9 cellular contexts compared by ENCODE assay signal in genomic region chr1:160954158-160955104, GRCh38. TPM values are rescaled to one million over a fixed set of nuclear protein-coding genes. Genes with fewer than 3 reads are reported as not detected.
A peak's percentile ranks its signal among the peaks of the same experiment; 100 is the strongest.
DNase-seq lines count a peak whose midpoint lies in the region; ATAC-seq and TF ChIP-seq lines count a peak whose summit lies in the region.
"Had no signal": no experiment of that assay in that cellular context is flagged by ENCODE, and none has a peak within 500 bp of the region (broad histone marks: within the 10 kb centered on the region; RNA-seq: fewer than 3 reads in every experiment).

TSS of gene ITLN2 (minus strand) at chr1:160954809. CDS start at chr1:160954741, 68 bp downstream.

- H3K27me3 Mint-ChIP-seq in activated B cell treated with CpG ODN at 0.5 μM for 24 hours (no peaks in the 10 kb centered on the region), natural killer cell (ENCODE audit: low read depth in 2 of 2) (peaks cover 3 to 11% of the 10 kb centered on the region in 2 donors)

- H3K4me3 Mint-ChIP-seq in activated B cell treated with CpG ODN at 0.5 μM for 24 hours (no peak within 1 kb of the TSS), natural killer cell (no peak within 1 kb of the TSS)

- CTCF ChIA-PET in activated B cell treated with CpG ODN at 0.5 μM for 24 hours (lab: Charles Lee), result interaction anchor here (0.6 to 7.7 kb wide), 26 partner anchors 9 to 526 kb away, joined by 3 to 146 read pairs (median 5); partner anchors contain the start of gene SLAMF1

- peaks cover 7% of the 10 kb centered on the region for H3K4me1 Mint-ChIP-seq in activated B cell treated with CpG ODN at 0.5 μM for 24 hours
- H3K4me1 Mint-ChIP-seq in natural killer cell, result peaks cover 12 to 14% of the 10 kb centered on the region in 2 donors

- DNase-seq in AG08395 (ENCODE audit: low spot score), result peak; percentile 45
- peak; percentile 77 for DNase-seq in GM13976 (ENCODE audit: low spot score)
- DNase-seq in activated B cell treated with CpG ODN at 0.5 μM for 24 hours, result peak; percentile 20
- DNase-seq in ecto neural progenitor cell (ENCODE audit: low spot score), result peak; percentile 73
- peak; percentile 30 for DNase-seq in natural killer cell
- no peak for DNase-seq in NCI-H1436 (lab: John Stamatoyannopoulos, UW)
- no peak for DNase-seq in nucleus accumbens (lab: John Stamatoyannopoulos, UW)

- intact Hi-C loops in activated B cell treated with CpG ODN at 0.5 μM for 24 hours (cut with micrococcal nuclease) (loop anchor here (1.0 kb wide), 2 partner anchors 186 to 279 kb away; no protein-coding TSS in a partner anchor), natural killer cell (cut with micrococcal nuclease) (loop anchor here (5.0 kb wide), 2 partner anchors 77 to 177 kb away; no protein-coding TSS in a partner anchor)

- ATAC-seq in activated B cell treated with CpG ODN at 0.5 μM for 24 hours (ENCODE audit: low read depth), result peak; percentile 78
- ATAC-seq in natural killer cell, result peak; percentile 52 to 83 (median 71)

- TF ChIP-seq CTCF in GM13976 (IDR thresholded peaks at IDR 0.05; ENCODE audit: borderline replicate concordance, control extremely low read depth, extremely low read depth, insufficient read depth, missing control alignments) (peak; percentile 66), LNCAP (IDR thresholded peaks at IDR 0.05) (peak; percentile 74), activated B cell treated with CpG ODN at 0.5 μM for 24 hours (IDR thresholded peaks at IDR 0.05) (no peak), natural killer cell (IDR thresholded peaks at IDR 0.05) (peak; percentile 59)

- H3K9me3 Mint-ChIP-seq in activated B cell treated with CpG ODN at 0.5 μM for 24 hours, result no peaks in the 10 kb centered on the region
- no peaks in the 10 kb centered on the region for H3K9me3 Mint-ChIP-seq in natural killer cell

- POLR2A ChIA-PET in activated B cell treated with CpG ODN at 0.5 μM for 24 hours (lab: Charles Lee), result interaction anchor here (0.6 to 1.3 kb wide), 3 partner anchors 117 to 241 kb away, joined by 3 to 4 read pairs (median 3); no protein-coding TSS in a partner anchor

- H3K36me3 Mint-ChIP-seq in activated B cell treated with CpG ODN at 0.5 μM for 24 hours (ENCODE audit: low read depth) (no peaks in the 10 kb centered on the region), natural killer cell (no peaks in the 10 kb centered on the region)

- in situ Hi-C loops in GM13976 (cut with MboI; ENCODE audit: low sequenced_read_pairs, unreplicated experiment), result loop anchor here (5.0 to 25.0 kb wide), 2 partner anchors 117 to 542 kb away; partner anchors contain the start of gene VANGL2

- H3K27ac Mint-ChIP-seq in activated B cell treated with CpG ODN at 0.5 μM for 24 hours (no peak within 1 kb of the TSS), natural killer cell (no peak within 1 kb of the TSS)

RNA-seq across cellular contexts. Expression of gene ITLN2, which starts in this region (rescaled TPM):
- total RNA-seq in activated B cell treated with CpG ODN at 0.5 μM for 24 hours, result not detected in 2 replicates
- not detected for total RNA-seq in natural killer cell
- total RNA-seq: mononuclear cell had no signal

Comparison
In these comparisons a context has a peak if more than half of its experiments do, and no peak if none do; other contexts are left out.
1. Peak in DNase-seq and ATAC-seq in activated B cell treated with CpG ODN at 0.5 μM for 24 hours; RNA of the gene not detected or under 1 TPM.
2. Peak in DNase-seq and ATAC-seq in natural killer cell; RNA of the gene not detected or under 1 TPM.
3. DNase-seq: peak in AG08395 (single experiment), GM13976 (single experiment) and ecto neural progenitor cell (single experiment); none in NCI-H1436 (single experiment) and nucleus accumbens (0 of 56).